In genomic region chr22:44363214-44363979, GRCh38 we compare ENCODE assay signal across 9 cellular contexts. TPM values are rescaled to one million over a fixed set of nuclear protein-coding genes. Genes with fewer than 3 reads are reported as not detected.
DNase-seq lines count a peak whose midpoint lies in the region; ATAC-seq, FAIRE-seq and TF ChIP-seq lines count a peak whose summit lies in the region.
"Had no signal": no experiment of that assay in that cellular context is flagged by ENCODE, and none has a peak within 500 bp of the region (broad histone marks: within the 10 kb centered on the region; RNA-seq: fewer than 3 reads in every experiment).

No MANE protein-coding gene starts in this region.

- H3K36me3 ChIP-seq in liver (ENCODE audit: control insufficient read depth in 4 of 4, insufficient read depth in 3 of 4, low read depth in 1 of 4, low read length in 3 of 4): no peaks in the 10 kb centered on the region

- no peaks in the 10 kb centered on the region for H3K9me3 ChIP-seq in liver (ENCODE audit: control insufficient read depth in 4 of 4, low read length in 3 of 4)

- no peaks in the 10 kb centered on the region for H3K27me3 ChIP-seq in liver (ENCODE audit: control insufficient read depth in 4 of 4, insufficient read depth in 4 of 4, low read length in 3 of 4)

- H3K4me3 Mint-ChIP-seq in chondrocyte (ENCODE audit: unreplicated experiment): no peak overlapping the region
- H3K4me3 Mint-ChIP-seq: neural crest cell had no signal

- FAIRE-seq in HTR-8/SVneo (lab: Jason Lieb, UNC): peak; percentile 20

- H3K9me3 Mint-ChIP-seq in chondrocyte (ENCODE audit: low read depth): no peaks in the 10 kb centered on the region
- H3K9me3 Mint-ChIP-seq: neural crest cell had no signal

- ATAC-seq in HG03342 (IDR thresholded peaks at IDR 0.05; ENCODE audit: unreplicated experiment): no peak
- no peak for ATAC-seq in GM21367 (IDR thresholded peaks at IDR 0.05; ENCODE audit: unreplicated experiment)
- ATAC-seq in GM21360 (IDR thresholded peaks at IDR 0.05; ENCODE audit: unreplicated experiment): no peak

- no peak overlapping the region for H3K4me3 ChIP-seq in liver (ENCODE audit: low read depth in 1 of 3, low read length in 3 of 3)

- peak overlapping the region; percentile 86 for H3K27ac Mint-ChIP-seq in chondrocyte (ENCODE audit: unreplicated experiment)

- no peak overlapping the region for H3K9ac ChIP-seq in liver (ENCODE audit: low read depth in 1 of 2, low read length in 2 of 2)

- 73% methylated on average over 26 of the region's 26 CpGs for WGBS in liver

- peak overlapping the region; percentile 51 to 64 for H3K27ac ChIP-seq in liver (ENCODE audit: low read depth in 1 of 2, low read length in 2 of 2)

- H3K36me3 Mint-ChIP-seq in chondrocyte (ENCODE audit: low read depth): no peaks in the 10 kb centered on the region

- TF ChIP-seq CTCF in chondrocyte (IDR thresholded peaks at IDR 0.05) (no peak), liver (IDR thresholded peaks at IDR 0.05; ENCODE audit: low read depth, low read length, missing input control) (no peak)

- TF ChIP-seq RAD21 in liver (IDR thresholded peaks at IDR 0.05): peak in 1 of 2 donors; percentile 10

- DNase-seq in HTR-8/SVneo (ENCODE audit: insufficient read length, low spot score): peak; percentile 56
- peak; percentile 97 for DNase-seq in chondrocyte (ENCODE audit: low spot score)
- DNase-seq in ureter (ENCODE audit: low spot score): peak; percentile 92
- DNase-seq in retina: no peak

- no peaks in the 10 kb centered on the region for H3K27me3 Mint-ChIP-seq in chondrocyte (ENCODE audit: low read depth)

- no peaks in the 10 kb centered on the region for H3K4me1 ChIP-seq in liver (ENCODE audit: control insufficient read depth in 4 of 4, insufficient read depth in 4 of 4, low read length in 3 of 4)

- peaks cover 78% of the 10 kb centered on the region for H3K4me1 Mint-ChIP-seq in chondrocyte (ENCODE audit: low read depth)

TF ChIP-seq in liver, 16 proteins besides CTCF, POLR2A, EP300 and RAD21:
- TF ChIP-seq NR2F2 (IDR thresholded peaks at IDR 0.05) (peak; percentile 45), SP1 (IDR thresholded peaks at IDR 0.05) (peak; percentile 19), HNF4G (IDR thresholded peaks at IDR 0.05) (no peak)
TF ChIP-seq in liver: peak in this region for 2.

RNA-seq across cellular contexts. Expression of gene SHISAL1, which starts 50.6 kb away (rescaled TPM):
- total RNA-seq in chondrocyte: 7.5 to 20.9 TPM (median 8.3 TPM) in 3 replicates
- total RNA-seq in liver: under 1 TPM; 0.09 to 0.17 TPM
- polyA plus RNA-seq in liver: under 1 TPM; 0.07 to 0.16 TPM
- total RNA-seq in ureter: 4.0 TPM
